9 cellular contexts compared by ENCODE assay signal in the genomic region with DNA sequence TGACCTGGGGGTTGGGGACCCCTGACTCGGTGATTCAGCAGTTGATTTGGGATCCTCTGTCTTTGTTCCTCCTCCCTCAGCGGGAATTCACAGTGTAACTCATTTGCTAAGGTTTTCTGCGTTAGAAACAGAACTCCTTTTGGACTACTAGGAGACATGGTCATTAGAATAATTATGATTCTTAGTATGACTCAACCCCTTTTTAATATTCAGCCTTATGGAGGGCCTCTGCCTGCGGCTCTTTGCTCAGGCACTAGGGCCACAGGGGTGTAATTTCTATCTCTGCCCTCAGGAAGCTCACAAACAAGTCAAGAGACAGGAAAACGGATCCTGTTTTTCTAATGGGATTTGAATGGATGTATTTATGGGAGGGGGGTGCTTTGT.
DNase-seq lines count a peak whose midpoint lies in the region; ATAC-seq, FAIRE-seq and TF ChIP-seq lines count a peak whose summit lies in the region.
"Had no signal": no experiment of that assay in that cellular context is flagged by ENCODE, and none has a peak within 500 bp of the region (broad histone marks: within the 10 kb centered on the region; RNA-seq: fewer than 3 reads in every experiment).

No MANE protein-coding gene starts in this region.

- no peaks in the 10 kb centered on the region for H3K27me3 ChIP-seq in BLaER1

- H3K4me1 Mint-ChIP-seq in central memory CD8-positive, alpha-beta T cell, result peaks cover 99% of the 10 kb centered on the region
- peaks cover 94% of the 10 kb centered on the region for H3K4me1 Mint-ChIP-seq in nephron

- H3K36me3 ChIP-seq in BLaER1 (peaks cover 52% of the 10 kb centered on the region), KOPT-K1 (ENCODE audit: insufficient read depth, low read length) (peaks cover 13% of the 10 kb centered on the region; the same call in 1 of the 2 replicates)

- peak overlapping the region; percentile 99 for H3K27ac Mint-ChIP-seq in central memory CD8-positive, alpha-beta T cell (ENCODE audit: low read depth)
- H3K27ac Mint-ChIP-seq in nephron, result peak overlapping the region; percentile 53 to 79 (median 63)

- H3K27ac ChIP-seq in BLaER1 (peak overlapping the region; percentile 83), KOPT-K1 (ENCODE audit: low read depth, low read length, poor library complexity, severe bottlenecking) (peak overlapping the region; percentile 93), substantia nigra (ENCODE audit: low read depth, low read length, poor library complexity, severe bottlenecking) (no peak overlapping the region)

- no peaks in the 10 kb centered on the region for H3K27me3 Mint-ChIP-seq in central memory CD8-positive, alpha-beta T cell
- no peaks in the 10 kb centered on the region for H3K27me3 Mint-ChIP-seq in nephron (ENCODE audit: low read depth)

- no peaks in the 10 kb centered on the region for H3K9me3 Mint-ChIP-seq in central memory CD8-positive, alpha-beta T cell
- H3K9me3 Mint-ChIP-seq in nephron, result no peaks in the 10 kb centered on the region

- peaks cover 98% of the 10 kb centered on the region for H3K4me1 ChIP-seq in BLaER1

- no peak for TF ChIP-seq CTCF in nephron (IDR thresholded peaks at IDR 0.05; ENCODE audit: unreplicated experiment in 3 of 3)

- H3K9ac ChIP-seq in BLaER1, result peak overlapping the region; percentile 70

- DNase-seq in central memory CD8-positive, alpha-beta T cell (ENCODE audit: low spot score in 2 of 2), result no peak
- no peak for DNase-seq in NCI-H524 (lab: John Stamatoyannopoulos, UW)
- no peak for DNase-seq in substantia nigra (lab: John Stamatoyannopoulos, UW)
- no peak for DNase-seq in NCI-H226
- DNase-seq in urothelium cell line (ENCODE audit: low spot score), result no peak
- DNase-seq: posterior cingulate gyrus had no signal

- FAIRE-seq in urothelium cell line (lab: Jason Lieb, UNC), result no peak

- peak overlapping the region; percentile 59 for H3K4me3 ChIP-seq in BLaER1

- no peak for ATAC-seq in central memory CD8-positive, alpha-beta T cell (replicated peaks; ENCODE audit: extremely low read depth, poor library complexity, severe bottlenecking)

- H3K36me3 Mint-ChIP-seq in central memory CD8-positive, alpha-beta T cell (ENCODE audit: insufficient read depth), result peaks cover 46% of the 10 kb centered on the region
- peaks cover 16% of the 10 kb centered on the region for H3K36me3 Mint-ChIP-seq in nephron (ENCODE audit: low read depth)

- peaks cover 99% of the 10 kb centered on the region for H4K20me1 ChIP-seq in BLaER1

- peak overlapping the region; percentile 75 for H3K4me3 Mint-ChIP-seq in central memory CD8-positive, alpha-beta T cell
- no peak overlapping the region for H3K4me3 Mint-ChIP-seq in nephron

- H3K9me3 ChIP-seq in BLaER1, result no peaks in the 10 kb centered on the region
- H3K9me3 ChIP-seq in KOPT-K1 (ENCODE audit: insufficient read depth, low read length, poor library complexity, severe bottlenecking), result no peaks in the 10 kb centered on the region

- peak overlapping the region; percentile 98 for H3K4me2 ChIP-seq in BLaER1
